8 cellular contexts compared by ENCODE assay signal in the genomic region with DNA sequence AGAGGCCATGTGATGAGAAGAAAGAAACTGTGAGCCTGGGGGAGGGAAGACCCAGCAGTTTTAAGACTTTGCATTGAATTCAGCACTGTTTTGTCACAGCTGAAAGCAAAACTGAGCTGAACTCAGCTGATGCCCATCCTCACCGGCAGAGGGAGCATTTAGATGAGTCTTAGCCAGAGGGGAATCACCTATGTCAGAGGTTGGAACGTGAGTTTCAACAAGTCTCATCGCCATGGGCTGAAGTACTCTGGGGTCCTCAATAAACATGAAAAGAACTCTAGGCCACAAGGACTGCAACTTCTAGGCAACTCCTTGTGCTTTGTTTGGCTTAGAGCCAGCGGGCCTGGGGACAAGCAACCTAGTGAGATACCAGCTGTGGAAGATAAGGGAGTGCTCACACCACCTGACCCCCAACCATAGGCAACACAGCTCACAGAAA.
DNase-seq lines count a peak whose midpoint lies in the region; ATAC-seq, FAIRE-seq and TF ChIP-seq lines count a peak whose summit lies in the region.

No MANE protein-coding gene starts in this region.

- POLR2A ChIA-PET in endothelial cell of umbilical vein (lab: Charles Lee): no interaction called here

- TF ChIP-seq CTCF in AG10803 (conservative IDR thresholded peaks at IDR 0.05; ENCODE audit: low read length): peak; percentile 90
- TF ChIP-seq CTCF in endothelial cell of umbilical vein (IDR thresholded peaks at IDR 0.05; ENCODE audit: extremely low read depth in 1 of 2, insufficient read depth in 1 of 2, low read depth in 1 of 2, low read length in 2 of 2): peak; percentile 79 to 81

- no peak overlapping the region for H2AFZ ChIP-seq in endothelial cell of umbilical vein (ENCODE audit: low read depth, low read length)

- H3K4me3 Mint-ChIP-seq in natural killer cell treated with Interleukin-12 subunit alpha and Interleukin-12 subunit beta and Interleukin-15 and Interleukin-18, amount 100 ng/mL, for 72 hours: no peak overlapping the region

- H3K27ac Mint-ChIP-seq in natural killer cell treated with Interleukin-12 subunit alpha and Interleukin-12 subunit beta and Interleukin-15 and Interleukin-18, amount 100 ng/mL, for 72 hours: no peak overlapping the region

- CTCF ChIA-PET in endothelial cell of umbilical vein (lab: Charles Lee): interaction anchor here (0.5 to 5.9 kb wide), 25 partner anchors 9 to 1521 kb away, joined by 3 to 119 read pairs (median 4); no protein-coding TSS in a partner anchor

- H3K4me2 ChIP-seq in endothelial cell of umbilical vein (ENCODE audit: insufficient read depth, low read length): no peak overlapping the region

- TF ChIP-seq POLR2A in endothelial cell of umbilical vein (IDR thresholded peaks at IDR 0.05; ENCODE audit: low read depth, low read length): no peak

- H3K36me3 Mint-ChIP-seq in natural killer cell treated with Interleukin-12 subunit alpha and Interleukin-12 subunit beta and Interleukin-15 and Interleukin-18, amount 100 ng/mL, for 72 hours: no peaks in the 10 kb centered on the region

- H3K4me1 ChIP-seq in endothelial cell of umbilical vein (ENCODE audit: control insufficient read depth, extremely low read depth, insufficient read depth, low read length): no peaks in the 10 kb centered on the region

- no TSS peak for BruUV-seq in endothelial cell of umbilical vein (replicated peaks; lab: Mats Ljungman, UMichigan)

- no peak overlapping the region for H3K4me3 ChIP-seq in AG10803 (ENCODE audit: low read length)
- H3K4me3 ChIP-seq in endothelial cell of umbilical vein (replicated peaks in 1 of 3; ENCODE audit: insufficient read depth in 1 of 3, low read depth in 1 of 3, low read length in 3 of 3): no peak overlapping the region

- ATAC-seq in GM18870 (IDR thresholded peaks at IDR 0.05; ENCODE audit: unreplicated experiment) (peak; percentile 95), HG03060 (IDR thresholded peaks at IDR 0.05; ENCODE audit: low read depth, unreplicated experiment) (peak; percentile 96)
- ATAC-seq in natural killer cell treated with Interleukin-12 subunit alpha and Interleukin-12 subunit beta and Interleukin-15 and Interleukin-18, amount 100 ng/mL, for 72 hours: peak; percentile 67 to 75

- H3K9me3 Mint-ChIP-seq in natural killer cell treated with Interleukin-12 subunit alpha and Interleukin-12 subunit beta and Interleukin-15 and Interleukin-18, amount 100 ng/mL, for 72 hours: no peaks in the 10 kb centered on the region

- H3K27me3 ChIP-seq in endothelial cell of umbilical vein (ENCODE audit: control insufficient read depth in 2 of 2, insufficient read depth in 2 of 2, low read length in 2 of 2): no peaks in the 10 kb centered on the region

- no peaks in the 10 kb centered on the region for H4K20me1 ChIP-seq in endothelial cell of umbilical vein (replicated peaks; ENCODE audit: control insufficient read depth, extremely low read depth, insufficient read depth, low read length)

- FAIRE-seq in endothelial cell of umbilical vein (lab: Jason Lieb, UNC): peak; percentile 80

- dilution Hi-C loops in endothelial cell of umbilical vein (cut with MboI; ENCODE audit: extremely low pct_ligation_motif_present, low sequenced_read_pairs): no loop called here

- H3K4me1 Mint-ChIP-seq in natural killer cell treated with Interleukin-12 subunit alpha and Interleukin-12 subunit beta and Interleukin-15 and Interleukin-18, amount 100 ng/mL, for 72 hours (ENCODE audit: low read depth in 2 of 2): no peaks in the 10 kb centered on the region

- H3K9me3 ChIP-seq in endothelial cell of umbilical vein (replicated peaks; ENCODE audit: control insufficient read depth, insufficient read depth, low read length): no peaks in the 10 kb centered on the region

- H3K9ac ChIP-seq in endothelial cell of umbilical vein (replicated peaks; ENCODE audit: extremely low read depth, insufficient read depth, low read length): no peak overlapping the region

- H3K27ac ChIP-seq in endothelial cell of umbilical vein (ENCODE audit: insufficient read depth, low read depth, low read length): no peak overlapping the region

- H3K9me1 ChIP-seq in endothelial cell of umbilical vein (replicated peaks; ENCODE audit: control insufficient read depth, extremely low read depth, insufficient read depth, low read length): no peaks in the 10 kb centered on the region

- H3K27me3 Mint-ChIP-seq in natural killer cell treated with Interleukin-12 subunit alpha and Interleukin-12 subunit beta and Interleukin-15 and Interleukin-18, amount 100 ng/mL, for 72 hours: no peaks in the 10 kb centered on the region

- no peaks in the 10 kb centered on the region for H3K36me3 ChIP-seq in endothelial cell of umbilical vein (ENCODE audit: control insufficient read depth in 2 of 2, extremely low read depth in 1 of 2, insufficient read depth in 2 of 2, low read length in 2 of 2)

- peak; percentile 45 for DNase-seq in AG10803 (ENCODE audit: low read depth)
- peak; percentile 12 for DNase-seq in NCI-H2171 treated with DMSO at 0.1 percent for 48 hours (lab: John Stamatoyannopoulos, UW)
- DNase-seq in activated CD4-positive, alpha-beta T cell treated with anti-CD3 and anti-CD28 coated beads, Interleukin-2, amount 50 U/mL, for 48 hours: peak; percentile 60 to 67
- peak; percentile 61 for DNase-seq in endothelial cell of umbilical vein (ENCODE audit: low read depth, low spot score)
- DNase-seq in natural killer cell treated with Interleukin-12 subunit alpha and Interleukin-12 subunit beta and Interleukin-15 and Interleukin-18, amount 100 ng/mL, for 72 hours (ENCODE audit: low spot score): peak; percentile 65
- peak; percentile 9 for DNase-seq in stromal cell of bone marrow (ENCODE audit: low read depth)

- intact Hi-C loops in endothelial cell of umbilical vein (cut with micrococcal nuclease): loop anchor here (1.0 to 5.0 kb wide), 3 partner anchors 67 to 1513 kb away; no protein-coding TSS in a partner anchor

- H3K79me2 ChIP-seq in endothelial cell of umbilical vein (ENCODE audit: control insufficient read depth, insufficient read depth, low read length): no peaks in the 10 kb centered on the region

TF ChIP-seq in endothelial cell of umbilical vein, 7 proteins besides CTCF, POLR2A, EP300 and RAD21:
- TF ChIP-seq MYC (IDR thresholded peaks at IDR 0.05; ENCODE audit: low read depth, low read length) (no peak), GATA2 (IDR thresholded peaks at IDR 0.05; ENCODE audit: insufficient read depth, insufficient read length, low read depth, low read length) (no peak), JUN (IDR thresholded peaks at IDR 0.05; ENCODE audit: borderline replicate concordance, insufficient read depth, insufficient read length, low read depth) (no peak), FOS (IDR thresholded peaks at IDR 0.05; ENCODE audit: borderline replicate concordance, insufficient read depth, low read length) (no peak), POLR2AphosphoS5 (IDR thresholded peaks at IDR 0.05; ENCODE audit: insufficient read depth, low read depth, low read length) (no peak), EZH2 (IDR thresholded peaks at IDR 0.05; ENCODE audit: borderline replicate concordance, low read depth, low read length, severe bottlenecking) (no peak)
- TF ChIP-seq, protein P1, sequence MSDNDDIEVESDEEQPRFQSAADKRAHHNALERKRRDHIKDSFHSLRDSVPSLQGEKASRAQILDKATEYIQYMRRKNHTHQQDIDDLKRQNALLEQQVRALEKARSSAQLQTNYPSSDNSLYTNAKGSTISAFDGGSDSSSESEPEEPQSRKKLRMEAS (IDR thresholded peaks at IDR 0.05; ENCODE audit: insufficient read depth, insufficient read length): no peak
TF ChIP-seq in endothelial cell of umbilical vein: peak in this region for 0.

Comparison
In these comparisons a context has a peak if more than half of its experiments do, and no peak if none do; other contexts are left out.
1. DNase-seq: peak in every context shown above with its lines; median percentile 65 in natural killer cell treated with Interleukin-12 subunit alpha and Interleukin-12 subunit beta and Interleukin-15 and Interleukin-18, amount 100 ng/mL, for 72 hours; 64 in activated CD4-positive, alpha-beta T cell treated with anti-CD3 and anti-CD28 coated beads, Interleukin-2, amount 50 U/mL, for 48 hours; 61 in endothelial cell of umbilical vein; 45 in AG10803; 12 in NCI-H2171 treated with DMSO at 0.1 percent for 48 hours; 9 in stromal cell of bone marrow.